In genomic region chr5:143650296-143650695, GRCh38 we compare ENCODE assay signal across 29 cellular contexts.
DNase-seq lines count a peak whose midpoint lies in the region; ATAC-seq, FAIRE-seq and TF ChIP-seq lines count a peak whose summit lies in the region.
"Had no signal": no experiment of that assay in that cellular context is flagged by ENCODE, and none has a peak within 500 bp of the region (broad histone marks: within the 10 kb centered on the region; RNA-seq: fewer than 3 reads in every experiment).

No MANE protein-coding gene starts in this region.

- ATAC-seq in Right ventricle myocardium superior (ENCODE audit: poor library complexity): peak; percentile 53
- ATAC-seq in GM12878: peak; percentile 43
- no peak for ATAC-seq in WTC11
- ATAC-seq: CD8-positive, alpha-beta T cell; SK-N-SH treated with all-trans-retinoic acid at 6 μM for 48 hours had no signal

- TF ChIP-seq CTCF in GM12878 (IDR thresholded peaks at IDR 0.05 in 2 of 3, conservative IDR thresholded peaks at IDR 0.05 in 1 of 3; ENCODE audit: control insufficient read depth in 2 of 3, extremely low read depth in 1 of 3, insufficient read depth in 1 of 3, low read depth in 3 of 3, low read length in 3 of 3): peak in 1 of 3 experiments; percentile 15; a peak in 1 of 6 replicates
- no peak for TF ChIP-seq CTCF in left ventricle myocardium inferior (IDR thresholded peaks at IDR 0.05; ENCODE audit: borderline replicate concordance)
- TF ChIP-seq CTCF in testis (IDR thresholded peaks at IDR 0.05): no peak
- no peak for TF ChIP-seq CTCF in WTC11 (IDR thresholded peaks at IDR 0.05)

- H3K36me3 ChIP-seq in GM12878 (ENCODE audit: control insufficient read depth in 2 of 2, insufficient read depth in 2 of 2, low read length in 1 of 2) (no peaks in the 10 kb centered on the region), left ventricle myocardium inferior (no peaks in the 10 kb centered on the region), testis (ENCODE audit: low read depth, missing control alignments) (no peaks in the 10 kb centered on the region)
- H3K36me3 ChIP-seq: lower lobe of right lung, sigmoid colon had no signal

- no peak overlapping the region for H3K4me2 ChIP-seq in GM12878 (ENCODE audit: control insufficient read depth, insufficient read depth)

- no peaks in the 10 kb centered on the region for H3K9me3 Mint-ChIP-seq in WTC11
- H3K9me3 Mint-ChIP-seq: CD8-positive, alpha-beta T cell had no signal

- no peaks in the 10 kb centered on the region for H3K27me3 ChIP-seq in GM12878 (replicated peaks in 1 of 2; ENCODE audit: control insufficient read depth in 2 of 2, insufficient read depth in 2 of 2, low read length in 1 of 2)
- no peaks in the 10 kb centered on the region for H3K27me3 ChIP-seq in left ventricle myocardium inferior (ENCODE audit: low read depth)
- no peaks in the 10 kb centered on the region for H3K27me3 ChIP-seq in testis
- H3K27me3 ChIP-seq: dorsolateral prefrontal cortex, sigmoid colon had no signal

- DNase-seq in Right ventricle myocardium superior: no peak
- no peak for DNase-seq in cardiac septum (ENCODE audit: low spot score)
- no peak for DNase-seq in GM12878 (ENCODE audit: low read depth, low spot score)
- no peak for DNase-seq in left ventricle myocardium inferior
- peak; percentile 40 for DNase-seq in testis
- no peak for DNase-seq in NCI-H510A (lab: John Stamatoyannopoulos, UW)
- no peak for DNase-seq in WTC11 (ENCODE audit: low spot score)
- DNase-seq in amygdala (lab: John Stamatoyannopoulos, UW): no peak
- DNase-seq: activated CD8-positive, alpha-beta memory T cell treated with anti-CD3 and anti-CD28 coated beads for 24 hours; activated effector memory CD4-positive, alpha-beta T cell treated with Interleukin-2 at 50 U/mL for 16 hours; AML-193; CD8-positive, alpha-beta T cell; central memory CD4-positive, alpha-beta T cell; EL; glutamatergic neuron; H7; KBM-7; kidney; lower lobe of right lung; NCI-H1417 treated with DMSO at 0.1 percent for 48 hours; NCI-H2081; OCI-M1; sigmoid colon; stimulated activated naive CD4-positive, alpha-beta T cell; T-helper 2 cell had no signal

- no peak for FAIRE-seq in GM12878 (lab: Jason Lieb, UNC)
- FAIRE-seq: astrocyte, kidney had no signal

- H2AFZ ChIP-seq in GM12878 (ENCODE audit: control insufficient read depth, low read depth, low read length): peak overlapping the region; percentile 16; the same call in 1 of the 2 replicates

- intact Hi-C loops in Right ventricle myocardium superior (cut with DNase I) (no loop called here), cardiac septum (cut with DNase I) (no loop called here), GM12878 (cut with micrococcal nuclease; ENCODE audit: unreplicated experiment) (no loop called here), left ventricle myocardium inferior (cut with micrococcal nuclease) (no loop called here), testis (cut with DNase I; ENCODE audit: low total_unique reads) (no loop called here)

- peaks cover 4% of the 10 kb centered on the region; the same call in 1 of the 2 replicates for H3K4me1 ChIP-seq in GM12878 (ENCODE audit: control insufficient read depth, insufficient read depth, low read length)
- peaks cover 14% of the 10 kb centered on the region for H3K4me1 ChIP-seq in left ventricle myocardium inferior
- H3K4me1 ChIP-seq in testis: no peaks in the 10 kb centered on the region
- H3K4me1 ChIP-seq: lower lobe of right lung, sigmoid colon had no signal

- CTCF ChIA-PET in GM12878 (lab: Yijun Ruan, JAX): interaction anchor here (0.7 to 3.1 kb wide), 5 partner anchors 91 to 246 kb away, joined by 3 to 16 read pairs (median 5); no protein-coding TSS in a partner anchor
- CTCF ChIA-PET in WTC11 (lab: Charles Lee): no interaction called here

- no peak for TF ChIP-seq POLR2A in GM12878 (IDR thresholded peaks at IDR 0.05; ENCODE audit: low read depth, low read length)
- no peak for TF ChIP-seq POLR2A in testis (IDR thresholded peaks at IDR 0.05)

- H3K4me1 Mint-ChIP-seq in WTC11: no peaks in the 10 kb centered on the region

- in situ Hi-C loops in GM12878 (cut with MboI): no loop called here

- H3K9ac ChIP-seq in GM12878 (ENCODE audit: control insufficient read depth, insufficient read depth, low read length): no peak overlapping the region

- TF ChIP-seq RAD21 in GM12878 (IDR thresholded peaks at IDR 0.05; ENCODE audit: insufficient read depth, low read depth, low read length): peak; percentile 27; the same call in 1 of the 2 replicates

- no peaks in the 10 kb centered on the region; the same call in 2 of the 3 replicates for H3K9me3 ChIP-seq in GM12878 (replicated peaks; ENCODE audit: control insufficient read depth, insufficient read depth, low read length)
- H3K9me3 ChIP-seq in left ventricle myocardium inferior (replicated peaks): no peaks in the 10 kb centered on the region
- H3K9me3 ChIP-seq in testis: no peaks in the 10 kb centered on the region
- H3K9me3 ChIP-seq: lower lobe of right lung, sigmoid colon had no signal

- SMC1A ChIA-PET in GM12878 (lab: Charles Lee; ENCODE audit: uncharacterized antibody, unreplicated experiment): interaction anchor here (0.7 to 8.2 kb wide), 10 partner anchors 8 to 174 kb away, joined by 3 to 55 read pairs (median 3); no protein-coding TSS in a partner anchor

- no peaks in the 10 kb centered on the region for H4K20me1 ChIP-seq in GM12878 (ENCODE audit: control insufficient read depth, insufficient read depth)

- H3K79me2 ChIP-seq in GM12878 (ENCODE audit: control insufficient read depth, insufficient read depth, low read length): no peaks in the 10 kb centered on the region

- H3K27ac ChIP-seq in GM12878 (ENCODE audit: control insufficient read depth, insufficient read depth): no peak overlapping the region
- H3K27ac ChIP-seq in left ventricle myocardium inferior (replicated peaks): peak overlapping the region; percentile 46
- no peak overlapping the region for H3K27ac ChIP-seq in testis
- H3K27ac ChIP-seq: dorsolateral prefrontal cortex, lower lobe of right lung, sigmoid colon had no signal

- H3K4me3 Mint-ChIP-seq in WTC11: no peak overlapping the region
- H3K4me3 Mint-ChIP-seq: activated naive CD8-positive, alpha-beta T cell; CD8-positive, alpha-beta T cell had no signal

- WGBS in GM12878 (ENCODE audit: insufficient coverage, insufficient replicate concordance, low lambda C conversion rate, missing lambda C conversion rate): 8% methylated on average over 6 of the region's 6 CpGs
- 56 to 61% methylated on average over 6 of the region's 6 CpGs for WGBS in testis, 2 donors

- no peak for TF ChIP-seq EP300 in GM12878 (IDR thresholded peaks at IDR 0.05; ENCODE audit: borderline replicate concordance in 1 of 2, control insufficient read depth in 1 of 2, low read depth in 2 of 2, low read length in 2 of 2)

- H3K27ac Mint-ChIP-seq in WTC11: no peak overlapping the region
- H3K27ac Mint-ChIP-seq: activated naive CD8-positive, alpha-beta T cell; CD8-positive, alpha-beta T cell had no signal

- no peaks in the 10 kb centered on the region for H3K36me3 Mint-ChIP-seq in WTC11
- H3K36me3 Mint-ChIP-seq: activated naive CD8-positive, alpha-beta T cell; CD8-positive, alpha-beta T cell had no signal

- POLR2A ChIA-PET in GM12878 (lab: Charles Lee): interaction anchor here (1.6 kb wide), 1 partner anchor 165 kb away, joined by 3 read pairs; no protein-coding TSS in a partner anchor
- POLR2A ChIA-PET in WTC11 (lab: Charles Lee): no interaction called here

- no TSS peak for BruUV-seq in GM12878 (replicated peaks; lab: Mats Ljungman, UMichigan)

- RAD21 ChIA-PET in GM12878 (lab: Charles Lee; ENCODE audit: unreplicated experiment): interaction anchor here (3.9 kb wide), 1 partner anchor 175 kb away, joined by 17 read pairs; no protein-coding TSS in a partner anchor

- no peaks in the 10 kb centered on the region for H3K27me3 Mint-ChIP-seq in WTC11 (ENCODE audit: low read depth)

- no peak overlapping the region for H3K4me3 ChIP-seq in GM12878
- no peak overlapping the region for H3K4me3 ChIP-seq in left ventricle myocardium inferior
- H3K4me3 ChIP-seq in testis: no peak overlapping the region
- H3K4me3 ChIP-seq: dorsolateral prefrontal cortex, lower lobe of right lung, sigmoid colon had no signal

TF ChIP-seq in GM12878, 131 proteins besides CTCF, POLR2A, EP300 and RAD21:
- TF ChIP-seq TBL1XR1 (IDR thresholded peaks at IDR 0.05; ENCODE audit: low read depth, low read length): no peak
- no peak for TF ChIP-seq SPI1 (IDR thresholded peaks at IDR 0.05; ENCODE audit: borderline replicate concordance, insufficient read depth, low read depth, low read length)
- TF ChIP-seq JUNB (IDR thresholded peaks at IDR 0.05): peak; percentile 25; the same call in 1 of the 2 replicates
- 0 out of 2 replicates have a peak, but pooled peaks have one; percentile 10 for TF ChIP-seq IRF4 (IDR thresholded peaks at IDR 0.05; ENCODE audit: low read depth, low read length)
TF ChIP-seq in GM12878: peak in this region for 2.

TF ChIP-seq in WTC11, 78 proteins besides CTCF, POLR2A, EP300 and RAD21 (continues in another document):
- no peak for TF ChIP-seq RELA (CRISPR knock-in tag; IDR thresholded peaks at IDR 0.05; ENCODE audit: borderline replicate concordance)
- TF ChIP-seq NR1H2 (CRISPR knock-in tag; IDR thresholded peaks at IDR 0.05): no peak
- TF ChIP-seq TEAD1 (CRISPR knock-in tag; IDR thresholded peaks at IDR 0.05): no peak
- no peak for TF ChIP-seq RORB (CRISPR knock-in tag; IDR thresholded peaks at IDR 0.05)
- TF ChIP-seq MYBL2 (CRISPR knock-in tag; IDR thresholded peaks at IDR 0.05): no peak
- TF ChIP-seq TCF7 (CRISPR knock-in tag; IDR thresholded peaks at IDR 0.05; ENCODE audit: low read depth): no peak
- TF ChIP-seq NFATC4 (CRISPR knock-in tag; IDR thresholded peaks at IDR 0.05): no peak
- TF ChIP-seq, protein P1, sequence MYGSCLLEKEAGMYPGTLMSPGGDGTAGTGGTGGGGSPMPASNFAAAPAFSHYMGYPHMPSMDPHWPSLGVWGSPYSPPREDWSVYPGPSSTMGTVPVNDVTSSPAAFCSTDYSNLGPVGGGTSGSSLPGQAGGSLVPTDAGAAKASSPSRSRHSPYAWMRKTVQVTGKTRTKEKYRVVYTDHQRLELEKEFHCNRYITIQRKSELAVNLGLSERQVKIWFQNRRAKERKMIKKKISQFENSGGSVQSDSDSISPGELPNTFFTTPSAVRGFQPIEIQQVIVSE (CRISPR knock-in tag; IDR thresholded peaks at IDR 0.05; ENCODE audit: borderline replicate concordance): no peak
- no peak for TF ChIP-seq ATF1 (CRISPR knock-in tag; IDR thresholded peaks at IDR 0.05)
- no peak for TF ChIP-seq ZNF138 (CRISPR knock-in tag; conservative IDR thresholded peaks at IDR 0.05)
- no peak for TF ChIP-seq NFE2L1 (CRISPR knock-in tag; IDR thresholded peaks at IDR 0.05)
- TF ChIP-seq JUN (CRISPR knock-in tag; IDR thresholded peaks at IDR 0.05): no peak
